ENCODE assay signal across 27 cellular contexts in genomic region chrX:150034788-150035187, GRCh38.
"Had no signal": no experiment of that assay in that cellular context is flagged by ENCODE, and none has a peak within 500 bp of the region (broad histone marks: within the 10 kb centered on the region; RNA-seq: fewer than 3 reads in every experiment).

No MANE protein-coding gene starts in this region.

- H3K27ac ChIP-seq: cardiac muscle cell, SJCRH30, SK-N-MC, WERI-Rb-1 had no signal

- H3K36me3 ChIP-seq: cardiac muscle cell, SJCRH30, WERI-Rb-1 had no signal

- H3K27me3 ChIP-seq: cardiac muscle cell, SJCRH30 had no signal

- H3K4me3 ChIP-seq: cardiac muscle cell, SJCRH30, SK-N-MC had no signal

- ATAC-seq: activated CD8-positive, alpha-beta memory T cell treated with anti-CD3 and anti-CD28 coated beads, Interleukin-2, amount 10 ng/mL, durations not matched to agents 7 days and 5 days had no signal

- DNase-seq: activated CD4-positive, alpha-beta memory T cell treated with anti-CD3 and anti-CD28 coated beads, Interleukin-2, amount 10 ng/mL, durations not matched to agents 7 days and 5 days; activated CD4-positive, alpha-beta T cell treated with anti-CD3 and anti-CD28 coated beads for 1 hour; activated CD4-positive, alpha-beta T cell treated with anti-CD3 and anti-CD28 coated beads for 48 hours; activated CD4-positive, CD25-positive, alpha-beta regulatory T cell; activated CD8-positive, alpha-beta memory T cell treated with anti-CD3 and anti-CD28 coated beads for 24 hours; activated CD8-positive, alpha-beta memory T cell treated with anti-CD3 and anti-CD28 coated beads, Interleukin-2, amount 10 ng/mL, durations not matched to agents 7 days and 5 days; activated CD8-positive, alpha-beta memory T cell treated with anti-CD3 and anti-CD28 coated beads, Interleukin-2, amount 50 U/mL, for 48 hours; activated effector memory CD4-positive, alpha-beta T cell treated with Interleukin-2 at 50 U/mL for 16 hours; activated naive CD4-positive, alpha-beta T cell treated with anti-CD3 and anti-CD28 coated beads, Interleukin-2, amount 50 U/mL, for 16 hours; activated naive CD8-positive, alpha-beta T cell treated with anti-CD3 and anti-CD28 coated beads for 36 hours; activated T-cell treated with anti-CD3 and anti-CD28 coated beads, Interleukin-2, amount 50 U/mL, for 48 hours; aorta; NCI-H1092 treated with DMSO at 0.1 percent for 48 hours; NCI-H146; NCI-H187; NCI-H2029 treated with DMSO at 0.1 percent for 48 hours; NCI-H2107; NCI-H2171; NCI-H510A; NCI-H526; NCI-H748 treated with DMSO at 0.1 percent for 48 hours; SHP77; SJCRH30; T1000; WERI-Rb-1 had no signal
